14 cellular contexts compared by ENCODE assay signal in the genomic region with DNA sequence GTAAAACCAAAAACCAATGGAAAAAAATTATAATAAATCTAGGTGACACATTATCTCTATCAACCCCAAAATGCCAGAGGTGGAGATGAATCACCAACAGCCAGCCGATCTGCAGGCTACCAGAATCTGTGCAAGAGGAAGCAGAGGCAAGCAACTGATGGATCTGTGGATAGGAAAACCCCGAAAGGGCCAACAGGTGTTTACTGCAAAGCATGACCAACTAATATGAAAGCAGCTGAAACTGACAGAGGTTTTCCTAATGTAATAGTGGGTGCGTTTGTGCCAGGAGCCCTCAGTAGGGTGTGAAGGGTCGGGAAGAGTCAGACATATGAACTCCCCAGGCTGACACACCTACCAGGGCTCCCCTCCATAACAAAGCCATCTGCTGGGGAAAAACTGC.
"Had no signal": no experiment of that assay in that cellular context is flagged by ENCODE, and none has a peak within 500 bp of the region (broad histone marks: within the 10 kb centered on the region; RNA-seq: fewer than 3 reads in every experiment).

No MANE protein-coding gene starts in this region.

- H3K27ac ChIP-seq: dorsolateral prefrontal cortex, neutrophil, thyroid gland had no signal

- H3K27me3 Mint-ChIP-seq: naive thymus-derived CD8-positive, alpha-beta T cell had no signal

- H3K27me3 ChIP-seq: dorsolateral prefrontal cortex, neutrophil, thyroid gland had no signal

- H3K36me3 ChIP-seq: neutrophil, thyroid gland had no signal

- H3K4me1 Mint-ChIP-seq: naive thymus-derived CD8-positive, alpha-beta T cell; stimulated activated effector memory CD8-positive, alpha-beta T cell treated with anti-CD3 and anti-CD28 coated beads, Interleukin-12 subunit alpha, Interleukin-12 subunit beta, amount 100 ng/mL, for 72 hours had no signal

- ATAC-seq: left lobe of liver; mucosa of descending colon; naive thymus-derived CD8-positive, alpha-beta T cell; stimulated activated effector memory CD8-positive, alpha-beta T cell treated with anti-CD3 and anti-CD28 coated beads, Interleukin-12 subunit alpha, Interleukin-12 subunit beta, amount 100 ng/mL, for 72 hours had no signal

- H3K9me3 ChIP-seq: mucosa of descending colon, neutrophil, thyroid gland had no signal

- DNase-seq: activated CD4-positive, CD25-positive, alpha-beta regulatory T cell treated with anti-CD3 and anti-CD28 coated beads, Interleukin-2, amount 50 U/mL, for 72 hours; activated naive CD4-positive, alpha-beta T cell treated with Interleukin-2 at 50 U/mL for 16 hours; dorsolateral prefrontal cortex; endodermal cell; islet precursor cell; mucosa of descending colon; naive thymus-derived CD8-positive, alpha-beta T cell; posterior cingulate gyrus; retina; thyroid gland had no signal

- H3K9me3 Mint-ChIP-seq: endodermal cell had no signal

- H3K4me3 Mint-ChIP-seq: endodermal cell; naive thymus-derived CD8-positive, alpha-beta T cell; stimulated activated effector memory CD8-positive, alpha-beta T cell treated with anti-CD3 and anti-CD28 coated beads, Interleukin-12 subunit alpha, Interleukin-12 subunit beta, amount 100 ng/mL, for 72 hours; T-helper 2 cell treated with Interferon-gamma antibody and Interleukin-4, amounts not matched to agents 5 μg/mL and 100 μg/mL, for 36 hours had no signal

- H3K4me3 ChIP-seq: dorsolateral prefrontal cortex, mucosa of descending colon, thyroid gland had no signal

- H3K27ac Mint-ChIP-seq: endodermal cell; naive thymus-derived CD8-positive, alpha-beta T cell; stimulated activated effector memory CD8-positive, alpha-beta T cell treated with anti-CD3 and anti-CD28 coated beads, Interleukin-12 subunit alpha, Interleukin-12 subunit beta, amount 100 ng/mL, for 72 hours; T-helper 2 cell treated with Interferon-gamma antibody and Interleukin-4, amounts not matched to agents 5 μg/mL and 100 μg/mL, for 36 hours had no signal

- H3K36me3 Mint-ChIP-seq: naive thymus-derived CD8-positive, alpha-beta T cell; stimulated activated effector memory CD8-positive, alpha-beta T cell treated with anti-CD3 and anti-CD28 coated beads, Interleukin-12 subunit alpha, Interleukin-12 subunit beta, amount 100 ng/mL, for 72 hours had no signal
